In the genomic region with DNA sequence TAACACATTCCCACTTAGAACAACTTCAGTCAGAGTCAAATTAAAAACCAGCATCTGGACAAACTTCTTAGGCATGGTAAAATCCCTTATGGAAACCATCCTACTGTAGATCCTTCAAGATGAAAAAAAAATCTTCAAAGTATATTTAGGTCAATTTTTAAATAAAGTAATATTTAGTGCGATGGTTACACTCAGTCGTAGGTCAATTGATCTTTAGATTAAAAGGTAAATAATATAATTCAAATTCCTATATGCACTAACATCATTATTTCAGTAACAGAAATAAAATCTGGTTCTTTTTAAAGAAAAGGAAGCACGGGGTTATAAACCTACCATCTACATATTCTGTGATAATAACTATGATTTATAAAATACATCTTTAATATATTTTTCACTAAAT, we compare ENCODE assay signal across 3 cellular contexts.
TF ChIP-seq lines count a peak whose summit lies in the region.

A gene (minus strand): TSS at position 101 of the 400 bp plus-strand sequence. CDS start 2 bp downstream, at position 99.

TF ChIP-seq in liver, 16 proteins besides CTCF, POLR2A, EP300 and RAD21:
- TF ChIP-seq EGR1 (IDR thresholded peaks at IDR 0.05; ENCODE audit: low read depth in 2 of 2) (no peak), TAF1 (conservative IDR thresholded peaks at IDR 0.05) (no peak), HNF4G (IDR thresholded peaks at IDR 0.05) (no peak), FOXA1 (IDR thresholded peaks at IDR 0.05) (no peak), RXRA (IDR thresholded peaks at IDR 0.05) (no peak)
- TF ChIP-seq, protein P1, sequence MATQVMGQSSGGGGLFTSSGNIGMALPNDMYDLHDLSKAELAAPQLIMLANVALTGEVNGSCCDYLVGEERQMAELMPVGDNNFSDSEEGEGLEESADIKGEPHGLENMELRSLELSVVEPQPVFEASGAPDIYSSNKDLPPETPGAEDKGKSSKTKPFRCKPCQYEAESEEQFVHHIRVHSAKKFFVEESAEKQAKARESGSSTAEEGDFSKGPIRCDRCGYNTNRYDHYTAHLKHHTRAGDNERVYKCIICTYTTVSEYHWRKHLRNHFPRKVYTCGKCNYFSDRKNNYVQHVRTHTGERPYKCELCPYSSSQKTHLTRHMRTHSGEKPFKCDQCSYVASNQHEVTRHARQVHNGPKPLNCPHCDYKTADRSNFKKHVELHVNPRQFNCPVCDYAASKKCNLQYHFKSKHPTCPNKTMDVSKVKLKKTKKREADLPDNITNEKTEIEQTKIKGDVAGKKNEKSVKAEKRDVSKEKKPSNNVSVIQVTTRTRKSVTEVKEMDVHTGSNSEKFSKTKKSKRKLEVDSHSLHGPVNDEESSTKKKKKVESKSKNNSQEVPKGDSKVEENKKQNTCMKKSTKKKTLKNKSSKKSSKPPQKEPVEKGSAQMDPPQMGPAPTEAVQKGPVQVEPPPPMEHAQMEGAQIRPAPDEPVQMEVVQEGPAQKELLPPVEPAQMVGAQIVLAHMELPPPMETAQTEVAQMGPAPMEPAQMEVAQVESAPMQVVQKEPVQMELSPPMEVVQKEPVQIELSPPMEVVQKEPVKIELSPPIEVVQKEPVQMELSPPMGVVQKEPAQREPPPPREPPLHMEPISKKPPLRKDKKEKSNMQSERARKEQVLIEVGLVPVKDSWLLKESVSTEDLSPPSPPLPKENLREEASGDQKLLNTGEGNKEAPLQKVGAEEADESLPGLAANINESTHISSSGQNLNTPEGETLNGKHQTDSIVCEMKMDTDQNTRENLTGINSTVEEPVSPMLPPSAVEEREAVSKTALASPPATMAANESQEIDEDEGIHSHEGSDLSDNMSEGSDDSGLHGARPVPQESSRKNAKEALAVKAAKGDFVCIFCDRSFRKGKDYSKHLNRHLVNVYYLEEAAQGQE (IDR thresholded peaks at IDR 0.05), result no peak

TF ChIP-seq in HepG2, 621 proteins besides CTCF, POLR2A, EP300 and RAD21:
- TF ChIP-seq ZFY (CRISPR knock-in tag; IDR thresholded peaks at IDR 0.05) (no peak), SP5 (CRISPR knock-in tag; IDR thresholded peaks at IDR 0.05; ENCODE audit: borderline replicate concordance, low read depth) (no peak), ZNF460 (CRISPR knock-in tag; IDR thresholded peaks at IDR 0.05; ENCODE audit: borderline replicate concordance) (no peak), FOXC1 (CRISPR knock-in tag; IDR thresholded peaks at IDR 0.05; ENCODE audit: borderline replicate concordance) (no peak), ZFP62 (CRISPR knock-in tag; IDR thresholded peaks at IDR 0.05) (no peak), THYN1 (CRISPR knock-in tag; IDR thresholded peaks at IDR 0.05; ENCODE audit: borderline replicate concordance, low read depth) (no peak), ZNF432 (CRISPR knock-in tag; IDR thresholded peaks at IDR 0.05; ENCODE audit: borderline replicate concordance) (no peak), GZF1 (CRISPR knock-in tag; IDR thresholded peaks at IDR 0.05) (no peak), ZNF251 (CRISPR knock-in tag; IDR thresholded peaks at IDR 0.05) (no peak)
- TF ChIP-seq, protein P2, sequence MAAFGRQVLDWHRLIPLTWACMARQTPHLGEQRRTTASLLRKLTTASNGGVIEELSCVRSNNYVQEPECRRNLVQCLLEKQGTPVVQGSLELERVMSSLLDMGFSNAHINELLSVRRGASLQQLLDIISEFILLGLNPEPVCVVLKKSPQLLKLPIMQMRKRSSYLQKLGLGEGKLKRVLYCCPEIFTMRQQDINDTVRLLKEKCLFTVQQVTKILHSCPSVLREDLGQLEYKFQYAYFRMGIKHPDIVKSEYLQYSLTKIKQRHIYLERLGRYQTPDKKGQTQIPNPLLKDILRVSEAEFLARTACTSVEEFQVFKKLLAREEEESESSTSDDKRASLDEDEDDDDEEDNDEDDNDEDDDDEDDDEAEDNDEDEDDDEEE (CRISPR knock-in tag; IDR thresholded peaks at IDR 0.05), result no peak

TF ChIP-seq in GM23338, 12 proteins besides CTCF, POLR2A, EP300 and RAD21:
- no peak for TF ChIP-seq EZH2 (IDR thresholded peaks at IDR 0.05; ENCODE audit: low read depth, unreplicated experiment)
- TF ChIP-seq CREB1 (CRISPR knock-in tag; IDR thresholded peaks at IDR 0.05; ENCODE audit: low read depth), result no peak
- TF ChIP-seq JUNB (IDR thresholded peaks at IDR 0.05; ENCODE audit: unreplicated experiment), result no peak
- no peak for TF ChIP-seq EZH2phosphoT487 (IDR thresholded peaks at IDR 0.05; ENCODE audit: unreplicated experiment)
- TF ChIP-seq STAT1 (IDR thresholded peaks at IDR 0.05; ENCODE audit: unreplicated experiment), result no peak
- TF ChIP-seq, protein P3, sequence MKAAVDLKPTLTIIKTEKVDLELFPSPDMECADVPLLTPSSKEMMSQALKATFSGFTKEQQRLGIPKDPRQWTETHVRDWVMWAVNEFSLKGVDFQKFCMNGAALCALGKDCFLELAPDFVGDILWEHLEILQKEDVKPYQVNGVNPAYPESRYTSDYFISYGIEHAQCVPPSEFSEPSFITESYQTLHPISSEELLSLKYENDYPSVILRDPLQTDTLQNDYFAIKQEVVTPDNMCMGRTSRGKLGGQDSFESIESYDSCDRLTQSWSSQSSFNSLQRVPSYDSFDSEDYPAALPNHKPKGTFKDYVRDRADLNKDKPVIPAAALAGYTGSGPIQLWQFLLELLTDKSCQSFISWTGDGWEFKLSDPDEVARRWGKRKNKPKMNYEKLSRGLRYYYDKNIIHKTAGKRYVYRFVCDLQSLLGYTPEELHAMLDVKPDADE (IDR thresholded peaks at IDR 0.05), result no peak
- no peak for TF ChIP-seq ZNF331 (CRISPR knock-in tag; IDR thresholded peaks at IDR 0.05; ENCODE audit: low read depth)
- TF ChIP-seq, protein P4, sequence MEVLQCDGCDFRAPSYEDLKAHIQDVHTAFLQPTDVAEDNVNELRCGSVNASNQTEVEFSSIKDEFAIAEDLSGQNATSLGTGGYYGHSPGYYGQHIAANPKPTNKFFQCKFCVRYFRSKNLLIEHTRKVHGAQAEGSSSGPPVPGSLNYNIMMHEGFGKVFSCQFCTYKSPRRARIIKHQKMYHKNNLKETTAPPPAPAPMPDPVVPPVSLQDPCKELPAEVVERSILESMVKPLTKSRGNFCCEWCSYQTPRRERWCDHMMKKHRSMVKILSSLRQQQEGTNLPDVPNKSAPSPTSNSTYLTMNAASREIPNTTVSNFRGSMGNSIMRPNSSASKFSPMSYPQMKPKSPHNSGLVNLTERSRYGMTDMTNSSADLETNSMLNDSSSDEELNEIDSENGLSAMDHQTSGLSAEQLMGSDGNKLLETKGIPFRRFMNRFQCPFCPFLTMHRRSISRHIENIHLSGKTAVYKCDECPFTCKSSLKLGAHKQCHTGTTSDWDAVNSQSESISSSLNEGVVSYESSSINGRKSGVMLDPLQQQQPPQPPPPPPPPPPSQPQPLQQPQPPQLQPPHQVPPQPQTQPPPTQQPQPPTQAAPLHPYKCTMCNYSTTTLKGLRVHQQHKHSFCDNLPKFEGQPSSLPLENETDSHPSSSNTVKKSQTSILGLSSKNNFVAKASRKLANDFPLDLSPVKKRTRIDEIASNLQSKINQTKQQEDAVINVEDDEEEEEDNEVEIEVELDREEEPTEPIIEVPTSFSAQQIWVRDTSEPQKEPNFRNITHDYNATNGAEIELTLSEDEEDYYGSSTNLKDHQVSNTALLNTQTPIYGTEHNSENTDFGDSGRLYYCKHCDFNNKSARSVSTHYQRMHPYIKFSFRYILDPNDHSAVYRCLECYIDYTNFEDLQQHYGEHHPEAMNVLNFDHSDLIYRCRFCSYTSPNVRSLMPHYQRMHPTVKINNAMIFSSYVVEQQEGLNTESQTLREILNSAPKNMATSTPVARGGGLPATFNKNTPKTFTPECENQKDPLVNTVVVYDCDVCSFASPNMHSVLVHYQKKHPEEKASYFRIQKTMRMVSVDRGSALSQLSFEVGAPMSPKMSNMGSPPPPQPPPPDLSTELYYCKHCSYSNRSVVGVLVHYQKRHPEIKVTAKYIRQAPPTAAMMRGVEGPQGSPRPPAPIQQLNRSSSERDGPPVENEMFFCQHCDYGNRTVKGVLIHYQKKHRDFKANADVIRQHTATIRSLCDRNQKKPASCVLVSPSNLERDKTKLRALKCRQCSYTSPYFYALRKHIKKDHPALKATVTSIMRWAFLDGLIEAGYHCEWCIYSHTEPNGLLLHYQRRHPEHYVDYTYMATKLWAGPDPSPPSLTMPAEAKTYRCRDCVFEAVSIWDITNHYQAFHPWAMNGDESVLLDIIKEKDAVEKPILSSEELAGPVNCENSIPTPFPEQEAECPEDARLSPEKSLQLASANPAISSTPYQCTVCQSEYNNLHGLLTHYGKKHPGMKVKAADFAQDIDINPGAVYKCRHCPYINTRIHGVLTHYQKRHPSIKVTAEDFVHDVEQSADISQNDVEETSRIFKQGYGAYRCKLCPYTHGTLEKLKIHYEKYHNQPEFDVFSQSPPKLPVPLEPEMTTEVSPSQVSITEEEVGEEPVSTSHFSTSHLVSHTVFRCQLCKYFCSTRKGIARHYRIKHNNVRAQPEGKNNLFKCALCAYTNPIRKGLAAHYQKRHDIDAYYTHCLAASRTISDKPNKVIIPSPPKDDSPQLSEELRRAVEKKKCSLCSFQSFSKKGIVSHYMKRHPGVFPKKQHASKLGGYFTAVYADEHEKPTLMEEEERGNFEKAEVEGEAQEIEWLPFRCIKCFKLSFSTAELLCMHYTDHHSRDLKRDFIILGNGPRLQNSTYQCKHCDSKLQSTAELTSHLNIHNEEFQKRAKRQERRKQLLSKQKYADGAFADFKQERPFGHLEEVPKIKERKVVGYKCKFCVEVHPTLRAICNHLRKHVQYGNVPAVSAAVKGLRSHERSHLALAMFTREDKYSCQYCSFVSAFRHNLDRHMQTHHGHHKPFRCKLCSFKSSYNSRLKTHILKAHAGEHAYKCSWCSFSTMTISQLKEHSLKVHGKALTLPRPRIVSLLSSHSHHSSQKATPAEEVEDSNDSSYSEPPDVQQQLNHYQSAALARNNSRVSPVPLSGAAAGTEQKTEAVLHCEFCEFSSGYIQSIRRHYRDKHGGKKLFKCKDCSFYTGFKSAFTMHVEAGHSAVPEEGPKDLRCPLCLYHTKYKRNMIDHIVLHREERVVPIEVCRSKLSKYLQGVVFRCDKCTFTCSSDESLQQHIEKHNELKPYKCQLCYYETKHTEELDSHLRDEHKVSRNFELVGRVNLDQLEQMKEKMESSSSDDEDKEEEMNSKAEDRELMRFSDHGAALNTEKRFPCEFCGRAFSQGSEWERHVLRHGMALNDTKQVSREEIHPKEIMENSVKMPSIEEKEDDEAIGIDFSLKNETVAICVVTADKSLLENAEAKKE (CRISPR knock-in tag; IDR thresholded peaks at IDR 0.05), result no peak
- TF ChIP-seq NANOG (IDR thresholded peaks at IDR 0.05; ENCODE audit: borderline replicate concordance), result no peak
- TF ChIP-seq ZNF114 (CRISPR knock-in tag; IDR thresholded peaks at IDR 0.05), result no peak
- TF ChIP-seq, protein P1 (IDR thresholded peaks at IDR 0.05; ENCODE audit: unreplicated experiment), result no peak
- no peak for TF ChIP-seq POLR2AphosphoS5 (IDR thresholded peaks at IDR 0.05; ENCODE audit: low read depth)
